In genomic region chr1:173601588-173601987, GRCh38 we compare ENCODE assay signal across 21 cellular contexts. TPM values are rescaled to one million over a fixed set of nuclear protein-coding genes. Genes with fewer than 3 reads are reported as not detected.
A peak's percentile ranks its signal among the peaks of the same experiment; 100 is the strongest.
DNase-seq lines count a peak whose midpoint lies in the region; ATAC-seq, FAIRE-seq and TF ChIP-seq lines count a peak whose summit lies in the region.
"Had no signal": no experiment of that assay in that cellular context is flagged by ENCODE, and none has a peak within 500 bp of the region (broad histone marks: within the 10 kb centered on the region; RNA-seq: fewer than 3 reads in every experiment).

No MANE protein-coding gene starts in this region.

- H3K9ac ChIP-seq in GM12878 (ENCODE audit: control insufficient read depth, insufficient read depth, low read length): no peak overlapping the region

- FAIRE-seq in GM12878 (lab: Jason Lieb, UNC): no peak
- FAIRE-seq: astrocyte, kidney had no signal

- no peaks in the 10 kb centered on the region for H3K79me2 ChIP-seq in GM12878 (ENCODE audit: control insufficient read depth, insufficient read depth, low read length)
- no peaks in the 10 kb centered on the region for H3K79me2 ChIP-seq in hepatocyte

- TF ChIP-seq CTCF in GM12865 (IDR thresholded peaks at IDR 0.05; ENCODE audit: insufficient read depth, low read depth, low read length, missing control alignments) (no peak), GM12878 (IDR thresholded peaks at IDR 0.05 in 2 of 3, conservative IDR thresholded peaks at IDR 0.05 in 1 of 3; ENCODE audit: control insufficient read depth in 2 of 3, extremely low read depth in 1 of 3, insufficient read depth in 1 of 3, low read depth in 3 of 3, low read length in 3 of 3) (no peak), hepatocyte (IDR thresholded peaks at IDR 0.05; ENCODE audit: poor library complexity) (no peak)

- intact Hi-C loops in GM12878 (cut with micrococcal nuclease; ENCODE audit: unreplicated experiment): no loop called here

- H3K27ac ChIP-seq in GM12878 (ENCODE audit: control insufficient read depth, insufficient read depth) (no peak overlapping the region), hepatocyte (no peak overlapping the region)

- in situ Hi-C loops in GM12878 (cut with MboI): no loop called here

- H3K36me3 ChIP-seq in GM12878 (ENCODE audit: control insufficient read depth in 2 of 2, insufficient read depth in 2 of 2, low read length in 1 of 2): no peaks in the 10 kb centered on the region
- no peaks in the 10 kb centered on the region for H3K36me3 ChIP-seq in hepatocyte (replicated peaks; ENCODE audit: insufficient read depth, low read depth)

- TF ChIP-seq RAD21 in GM12878 (IDR thresholded peaks at IDR 0.05; ENCODE audit: insufficient read depth, low read depth, low read length): no peak

- H3K9me3 ChIP-seq in GM12878 (replicated peaks; ENCODE audit: control insufficient read depth, insufficient read depth, low read length) (no peaks in the 10 kb centered on the region; the same call in 1 of the 3 replicates), hepatocyte (ENCODE audit: low read depth) (no peaks in the 10 kb centered on the region)

- no peaks in the 10 kb centered on the region for H3K9me2 ChIP-seq in hepatocyte (replicated peaks; ENCODE audit: insufficient read depth)

- WGBS in GM12878 (ENCODE audit: insufficient coverage, insufficient replicate concordance, low lambda C conversion rate, missing lambda C conversion rate): 7% methylated on average over 2 of the region's 2 CpGs
- WGBS in hepatocyte (ENCODE audit: low lambda C conversion rate, missing lambda C conversion rate): 95% methylated on average over 2 of the region's 2 CpGs

- H4K20me1 ChIP-seq in GM12878 (ENCODE audit: control insufficient read depth, insufficient read depth) (no peaks in the 10 kb centered on the region), hepatocyte (ENCODE audit: insufficient read depth, poor library complexity, severe bottlenecking) (no peaks in the 10 kb centered on the region)

- H3K27me3 ChIP-seq in GM12878 (replicated peaks in 1 of 2; ENCODE audit: control insufficient read depth in 2 of 2, insufficient read depth in 2 of 2, low read length in 1 of 2) (no peaks in the 10 kb centered on the region), hepatocyte (no peaks in the 10 kb centered on the region)

- H2AFZ ChIP-seq in GM12878 (ENCODE audit: control insufficient read depth, low read depth, low read length): peak overlapping the region; percentile 60
- H2AFZ ChIP-seq in hepatocyte: no peak overlapping the region

- CTCF ChIA-PET in GM12878 (lab: Yijun Ruan, JAX): no interaction called here

- DNase-seq in GM12865 (ENCODE audit: low read depth): peak; percentile 55
- DNase-seq in GM12878 (ENCODE audit: low read depth, low spot score): peak; percentile 26
- no peak for DNase-seq in activated CD4-positive, alpha-beta T cell treated with anti-CD3 and anti-CD28 coated beads for 48 hours
- DNase-seq in activated gamma-delta T cell (lab: John Stamatoyannopoulos, UW): no peak
- DNase-seq in hepatocyte (ENCODE audit: low spot score): no peak
- DNase-seq: activated CD4-positive, alpha-beta T cell treated with anti-CD3 and anti-CD28 coated beads for 1 hour; activated T-cell treated with anti-CD3 and anti-CD28 coated beads, Interleukin-2, amount 50 U/mL, for 24 hours; DMS79 treated with DMSO at 0.1 percent for 48 hours; effector CD8-positive, alpha-beta T cell; foreskin melanocyte; H9; kidney; stimulated activated CD4-positive, alpha-beta T cell treated with anti-CD3 and anti-CD28 coated beads, Interleukin-4, amount 100 ng/mL, for 24 hours; stimulated activated naive CD8-positive, alpha-beta T cell treated with anti-CD3 and anti-CD28 coated beads, Interleukin-15, amount 100 ng/mL, for 72 hours had no signal

- no peak for TF ChIP-seq POLR2A in GM12878 (IDR thresholded peaks at IDR 0.05; ENCODE audit: low read depth, low read length)

- SMC1A ChIA-PET in GM12878 (lab: Charles Lee; ENCODE audit: uncharacterized antibody, unreplicated experiment): no interaction called here

- ATAC-seq in GM21526 (IDR thresholded peaks at IDR 0.05; ENCODE audit: low FRiP score, unreplicated experiment) (peak; percentile 78), HG03442 (IDR thresholded peaks at IDR 0.05; ENCODE audit: unreplicated experiment) (peak; percentile 81), GM12878 (peak; percentile 75), HG03571 (IDR thresholded peaks at IDR 0.05; ENCODE audit: unreplicated experiment) (no peak)
- ATAC-seq: stimulated activated naive CD8-positive, alpha-beta T cell treated with anti-CD3 and anti-CD28 coated beads, Interleukin-15, amount 100 ng/mL, for 72 hours had no signal

- H3K4me1 ChIP-seq in GM12878 (ENCODE audit: control insufficient read depth, insufficient read depth, low read length): peaks cover 7% of the 10 kb centered on the region; the same call in 1 of the 2 replicates
- H3K4me1 ChIP-seq in hepatocyte (ENCODE audit: insufficient read depth): no peaks in the 10 kb centered on the region

- POLR2A ChIA-PET in GM12878 (lab: Charles Lee): no interaction called here

- H3K4me3 ChIP-seq in GM12865 (ENCODE audit: low read depth, low read length) (no peak overlapping the region), GM12878 (no peak overlapping the region; the same call in 1 of the 2 replicates), hepatocyte (no peak overlapping the region)

- no peak for TF ChIP-seq EP300 in GM12878 (IDR thresholded peaks at IDR 0.05; ENCODE audit: borderline replicate concordance in 1 of 2, control insufficient read depth in 1 of 2, low read depth in 2 of 2, low read length in 2 of 2)

- H3K4me2 ChIP-seq in GM12878 (ENCODE audit: control insufficient read depth, insufficient read depth) (peak overlapping the region; percentile 54), hepatocyte (no peak overlapping the region)

- no TSS peak for BruUV-seq in GM12878 (replicated peaks; lab: Mats Ljungman, UMichigan)

- RAD21 ChIA-PET in GM12878 (lab: Charles Lee; ENCODE audit: unreplicated experiment): no interaction called here

TF ChIP-seq in GM12878, 131 proteins besides CTCF, POLR2A, EP300 and RAD21 (continues in another document):
- TF ChIP-seq RUNX3 (IDR thresholded peaks at IDR 0.05; ENCODE audit: low read length) (peak; percentile 30; the same call in 1 of the 2 replicates), EGR1 (IDR thresholded peaks at IDR 0.05; ENCODE audit: borderline replicate concordance in 1 of 2, low read depth in 2 of 2, low read length in 2 of 2) (no peak), ELK1 (IDR thresholded peaks at IDR 0.05; ENCODE audit: low read depth, low read length) (no peak), KDM1A (IDR thresholded peaks at IDR 0.05; ENCODE audit: borderline replicate concordance) (no peak), HCFC1 (IDR thresholded peaks at IDR 0.05; ENCODE audit: low read length) (no peak)

RNA-seq across cellular contexts. Expression of gene SLC9C2, which starts 1.3 kb away (rescaled TPM):
- 0.83 TPM in 1 of 2 replicates, not detected in the other for total RNA-seq in GM12878 (2013; cell fraction: nucleolus; rRNA removed)
- not detected in 2 replicates for total RNA-seq in GM12878 (2014; rRNA removed)
- not detected in 2 replicates for total RNA-seq in GM12878 (2014; rRNA removed; fragmentation: Illumina TruSeq; extraction: Trizol)
- total RNA-seq in GM12878 (2021): not detected in 2 replicates
- not detected for polyA plus RNA-seq in GM12878 (2011; ENCODE audit: low read depth)
- not detected in 2 replicates for polyA plus RNA-seq in GM12878 (2011; rRNA removed)
- polyA plus RNA-seq in GM12878 (2011; cell fraction: cytosol; rRNA removed): not detected in 2 replicates
- not detected in 2 replicates for polyA plus RNA-seq in GM12878 (2011; cell fraction: nucleus; rRNA removed)
- not detected in 2 replicates for polyA plus RNA-seq in GM12878 (2012)
- not detected in 2 replicates for polyA plus RNA-seq in GM12878 (2014; fragmentation: Illumina TruSeq; extraction: Trizol)
- not detected for polyA plus RNA-seq in GM12878 (2014; fragmentation: Nextera tagmentation; extraction: Ambion mirVana)
- polyA plus RNA-seq in GM12878 (2014; rRNA removed): not detected in 2 replicates
- polyA plus RNA-seq in GM12878 (2016; fragmentation: Nextera tagmentation; extraction: Ambion mirVana): not detected
- not detected in 2 replicates for polyA minus RNA-seq in GM12878 (2011; rRNA and poly(A)+ RNA removed)
- polyA minus RNA-seq in GM12878 (2011; cell fraction: cytosol; rRNA and poly(A)+ RNA removed): not detected in 2 replicates
- polyA minus RNA-seq in GM12878 (2011; cell fraction: nucleus; rRNA and poly(A)+ RNA removed): not detected in 2 replicates
- 0.77 TPM in 1 of 2 replicates, not detected in the other for total RNA-seq in hepatocyte
- 0.71 and 1.1 TPM in 2 replicates for polyA plus RNA-seq in hepatocyte
- total RNA-seq: H9, NCI-H460, SK-MEL-5 had no signal

RNA-seq across cellular contexts. Expression of gene TEX50, which starts 33.5 kb away (rescaled TPM):
- total RNA-seq in GM12878 (2013; cell fraction: nucleolus; rRNA removed): not detected in 2 replicates
- total RNA-seq in GM12878 (2014; rRNA removed): not detected in 2 replicates
- not detected in 2 replicates for total RNA-seq in GM12878 (2014; rRNA removed; fragmentation: Illumina TruSeq; extraction: Trizol)
- not detected in 2 replicates for total RNA-seq in GM12878 (2021)
- polyA plus RNA-seq in GM12878 (2011; ENCODE audit: low read depth): not detected
- not detected in 2 replicates for polyA plus RNA-seq in GM12878 (2011; rRNA removed)
- not detected in 2 replicates for polyA plus RNA-seq in GM12878 (2011; cell fraction: cytosol; rRNA removed)
- not detected in 2 replicates for polyA plus RNA-seq in GM12878 (2011; cell fraction: nucleus; rRNA removed)
- polyA plus RNA-seq in GM12878 (2012): not detected in 2 replicates
- polyA plus RNA-seq in GM12878 (2014; fragmentation: Illumina TruSeq; extraction: Trizol): not detected in 2 replicates
- not detected for polyA plus RNA-seq in GM12878 (2014; fragmentation: Nextera tagmentation; extraction: Ambion mirVana)
- not detected in 2 replicates for polyA plus RNA-seq in GM12878 (2014; rRNA removed)
- polyA plus RNA-seq in GM12878 (2016; fragmentation: Nextera tagmentation; extraction: Ambion mirVana): not detected
- not detected in 2 replicates for polyA minus RNA-seq in GM12878 (2011; rRNA and poly(A)+ RNA removed)
- polyA minus RNA-seq in GM12878 (2011; cell fraction: cytosol; rRNA and poly(A)+ RNA removed): not detected in 2 replicates
- polyA minus RNA-seq in GM12878 (2011; cell fraction: nucleus; rRNA and poly(A)+ RNA removed): not detected in 2 replicates
- not detected in 2 replicates for total RNA-seq in hepatocyte
- not detected in 2 replicates for polyA plus RNA-seq in hepatocyte
- total RNA-seq: astrocyte, H9, kidney, NCI-H460, renal cortical epithelial cell, SK-MEL-5 had no signal

Comparison
In these comparisons a context has a peak if more than half of its experiments do, and no peak if none do; other contexts are left out.
1. DNase-seq: peak in GM12865 (single experiment) and GM12878 (single experiment); none in activated CD4-positive, alpha-beta T cell treated with anti-CD3 and anti-CD28 coated beads for 48 hours (single experiment), activated gamma-delta T cell (single experiment) and hepatocyte (single experiment).